Comparison of ENCODE assay signal across 7 cellular contexts in the genomic region with DNA sequence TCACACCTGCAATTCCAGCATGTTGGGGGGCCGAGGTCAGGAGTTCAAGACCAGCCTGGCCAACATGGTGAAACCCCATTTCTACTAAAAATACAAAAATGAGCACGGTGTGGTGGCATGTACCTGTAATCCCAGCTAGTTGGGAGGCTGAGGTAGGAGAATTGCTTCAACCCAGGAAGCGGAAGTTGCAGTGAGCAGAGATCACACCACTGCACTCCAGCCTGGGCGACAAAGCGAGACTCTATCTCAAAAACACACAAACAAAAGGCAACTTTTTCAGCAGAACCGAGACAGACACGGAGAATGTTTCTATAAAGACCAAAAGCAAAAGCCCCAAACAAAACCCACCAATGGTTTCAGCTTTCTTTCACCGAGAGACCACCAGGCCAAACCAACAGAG. TPM values are rescaled to one million over a fixed set of nuclear protein-coding genes. Genes with fewer than 3 reads are reported as not detected.
DNase-seq lines count a peak whose midpoint lies in the region; ATAC-seq and TF ChIP-seq lines count a peak whose summit lies in the region.
"Not testable (repeated sequence)": the region's sequence is repeated elsewhere in the genome, so short reads cannot be mapped to it uniquely, and the experiment has no call there.

No MANE protein-coding gene starts in this region.

- not testable (repeated sequence) for TF ChIP-seq CTCF in CD4-positive, alpha-beta T cell (IDR thresholded peaks at IDR 0.05); esophagus muscularis mucosa (IDR thresholded peaks at IDR 0.05); sigmoid colon (IDR thresholded peaks at IDR 0.05)

- peak overlapping the region; percentile 85 for H3K4me3 Mint-ChIP-seq in CD4-positive, alpha-beta T cell
- peak overlapping the region in 3 of 4 donors; percentile 22 to 86 (median 55) for H3K4me3 Mint-ChIP-seq in IgD-negative memory B cell
- peak overlapping the region; percentile 76 for H3K4me3 Mint-ChIP-seq in T-helper 17 cell
- peak overlapping the region; percentile 81 for H3K4me3 Mint-ChIP-seq in activated CD8-positive, alpha-beta memory T cell treated with anti-CD3 and anti-CD28 coated beads, Interleukin-2, amount 10 ng/mL, durations not matched to agents 7 days and 5 days

- not testable (repeated sequence) for H3K27me3 ChIP-seq in CD4-positive, alpha-beta T cell (ENCODE audit: control insufficient read depth, insufficient read depth, low read length); esophagus muscularis mucosa; sigmoid colon

- TF ChIP-seq EP300 in esophagus muscularis mucosa (IDR thresholded peaks at IDR 0.05); sigmoid colon (IDR thresholded peaks at IDR 0.05): not testable (repeated sequence)

- POLR2A ChIA-PET in CD4-positive, alpha-beta T cell (lab: Charles Lee) = interaction anchor here (0.8 to 2.1 kb wide), 6 partner anchors 9 to 44 kb away, joined by 3 to 12 read pairs (median 4); a partner anchor contains a TSS

- H3K27ac ChIP-seq in CD4-positive, alpha-beta T cell (ENCODE audit: low read depth, low read length) = peak overlapping the region; percentile 63
- H3K27ac ChIP-seq in esophagus muscularis mucosa (replicated peaks in 1 of 4) (peak overlapping the region in 3 of 4 donors; percentile 52 to 70 (median 67)), sigmoid colon (peak overlapping the region in 3 of 4 donors; percentile 74 to 82 (median 78))

- H3K4me1 ChIP-seq in esophagus muscularis mucosa = peaks cover 17 to 56% (median 52%) of the 10 kb centered on the region in 4 donors
- H3K4me1 ChIP-seq in sigmoid colon = peaks cover 0 to 48% (median 45%) of the 10 kb centered on the region in 4 donors

- TF ChIP-seq POLR2A in esophagus muscularis mucosa (IDR thresholded peaks at IDR 0.05; ENCODE audit: low read depth); sigmoid colon (IDR thresholded peaks at IDR 0.05): not testable (repeated sequence)

- H3K4me1 Mint-ChIP-seq in CD4-positive, alpha-beta T cell (ENCODE audit: low read depth) = peaks cover 75% of the 10 kb centered on the region
- H3K4me1 Mint-ChIP-seq in IgD-negative memory B cell = peaks cover 19 to 26% (median 22%) of the 10 kb centered on the region in 3 donors
- H3K4me1 Mint-ChIP-seq in T-helper 17 cell = peaks cover 54% of the 10 kb centered on the region
- peaks cover 82% of the 10 kb centered on the region for H3K4me1 Mint-ChIP-seq in activated CD8-positive, alpha-beta memory T cell treated with anti-CD3 and anti-CD28 coated beads, Interleukin-2, amount 10 ng/mL, durations not matched to agents 7 days and 5 days

- CTCF ChIA-PET in CD4-positive, alpha-beta T cell (lab: Charles Lee) = interaction anchor here (0.7 to 3.7 kb wide), 6 partner anchors 13 to 610 kb away, joined by 3 to 24 read pairs (median 4); a partner anchor contains a TSS
- CTCF ChIA-PET in activated CD8-positive, alpha-beta memory T cell treated with anti-CD3 and anti-CD28 coated beads, Interleukin-2, amount 10 ng/mL, durations not matched to agents 7 days and 5 days (lab: Charles Lee) = interaction anchor here (0.6 to 13.9 kb wide), 13 partner anchors 10 to 391 kb away, joined by 3 to 167 read pairs (median 3); a partner anchor contains a TSS

- H3K36me3 ChIP-seq in esophagus muscularis mucosa, sigmoid colon: not testable (repeated sequence)

- not testable (repeated sequence) for H3K4me3 ChIP-seq in esophagus muscularis mucosa, sigmoid colon

- not testable (repeated sequence) for H3K9me3 ChIP-seq in CD4-positive, alpha-beta T cell (ENCODE audit: control insufficient read depth, low read length); T-helper 17 cell (ENCODE audit: control insufficient read depth, low read length, poor library complexity, severe bottlenecking); esophagus muscularis mucosa; sigmoid colon

- H3K36me3 Mint-ChIP-seq in CD4-positive, alpha-beta T cell (ENCODE audit: low read depth) = peaks cover 47% of the 10 kb centered on the region
- H3K36me3 Mint-ChIP-seq in IgD-negative memory B cell; T-helper 17 cell (ENCODE audit: low read depth): not testable (repeated sequence)
- H3K36me3 Mint-ChIP-seq in activated CD8-positive, alpha-beta memory T cell treated with anti-CD3 and anti-CD28 coated beads, Interleukin-2, amount 10 ng/mL, durations not matched to agents 7 days and 5 days = peaks cover 54% of the 10 kb centered on the region
- H3K36me3 Mint-ChIP-seq in activated naive CD4-positive, alpha-beta T cell treated with anti-CD3 and anti-CD28 coated beads, Interleukin-2, amount 50 U/mL, for 72 hours = peaks cover 23 to 32% of the 10 kb centered on the region in 2 donors

- not testable (repeated sequence) for DNase-seq in CD4-positive, alpha-beta T cell; T-helper 17 cell; activated naive CD4-positive, alpha-beta T cell treated with anti-CD3 and anti-CD28 coated beads, Interleukin-2, amount 50 U/mL, for 72 hours (ENCODE audit: low spot score in 2 of 2); esophagus muscularis mucosa (ENCODE audit: extremely low spot score); sigmoid colon
- peak; percentile 58 for DNase-seq in activated CD8-positive, alpha-beta memory T cell treated with anti-CD3 and anti-CD28 coated beads, Interleukin-2, amount 10 ng/mL, durations not matched to agents 7 days and 5 days

- H3K27ac Mint-ChIP-seq in CD4-positive, alpha-beta T cell = peak overlapping the region; percentile 98
- H3K27ac Mint-ChIP-seq in IgD-negative memory B cell = peak overlapping the region; percentile 7 to 95 (median 19)
- H3K27ac Mint-ChIP-seq in T-helper 17 cell = peak overlapping the region; percentile 95
- H3K27ac Mint-ChIP-seq in activated CD8-positive, alpha-beta memory T cell treated with anti-CD3 and anti-CD28 coated beads, Interleukin-2, amount 10 ng/mL, durations not matched to agents 7 days and 5 days = peak overlapping the region; percentile 99
- peak overlapping the region; percentile 95 to 100 for H3K27ac Mint-ChIP-seq in activated naive CD4-positive, alpha-beta T cell treated with anti-CD3 and anti-CD28 coated beads, Interleukin-2, amount 50 U/mL, for 72 hours

- ATAC-seq in CD4-positive, alpha-beta T cell (ENCODE audit: poor library complexity); T-helper 17 cell; activated CD8-positive, alpha-beta memory T cell treated with anti-CD3 and anti-CD28 coated beads, Interleukin-2, amount 10 ng/mL, durations not matched to agents 7 days and 5 days; activated naive CD4-positive, alpha-beta T cell treated with anti-CD3 and anti-CD28 coated beads, Interleukin-2, amount 50 U/mL, for 72 hours: not testable (repeated sequence)

- 95% methylated on average over 8 of the region's 8 CpGs for WGBS in esophagus muscularis mucosa
- WGBS in sigmoid colon, 2 donors = 84 to 90% methylated on average over 8 of the region's 8 CpGs

- not testable (repeated sequence) for H3K9me3 Mint-ChIP-seq in CD4-positive, alpha-beta T cell; IgD-negative memory B cell; activated CD8-positive, alpha-beta memory T cell treated with anti-CD3 and anti-CD28 coated beads, Interleukin-2, amount 10 ng/mL, durations not matched to agents 7 days and 5 days (ENCODE audit: low read depth); activated naive CD4-positive, alpha-beta T cell treated with anti-CD3 and anti-CD28 coated beads, Interleukin-2, amount 50 U/mL, for 72 hours

- intact Hi-C loops in CD4-positive, alpha-beta T cell (cut with DNase I, micrococcal nuclease); esophagus muscularis mucosa (cut with DNase I); sigmoid colon (cut with DNase I): not testable (repeated sequence)

- H3K27me3 Mint-ChIP-seq in CD4-positive, alpha-beta T cell; IgD-negative memory B cell; T-helper 17 cell; activated CD8-positive, alpha-beta memory T cell treated with anti-CD3 and anti-CD28 coated beads, Interleukin-2, amount 10 ng/mL, durations not matched to agents 7 days and 5 days: not testable (repeated sequence)

RNA-seq across cellular contexts. Expression of a gene that starts 44.8 kb away (rescaled TPM):
- total RNA-seq in CD4-positive, alpha-beta T cell = 10 to 100 TPM; 39.3 to 39.7 TPM
- 5.9 TPM for polyA plus RNA-seq in IgD-negative memory B cell
- 10 to 100 TPM; 48.3 to 51.6 TPM for total RNA-seq in T-helper 17 cell
- 10 to 100 TPM; 46.7 to 60.9 TPM for total RNA-seq in activated CD8-positive, alpha-beta memory T cell treated with anti-CD3 and anti-CD28 coated beads, Interleukin-2, amount 10 ng/mL, durations not matched to agents 7 days and 5 days
- total RNA-seq in activated naive CD4-positive, alpha-beta T cell treated with anti-CD3 and anti-CD28 coated beads, Interleukin-2, amount 50 U/mL, for 72 hours = 10 to 100 TPM; 40.1 to 45.2 TPM
- 10 to 100 TPM; 38.2 to 67.7 (median 47.7) TPM for total RNA-seq in esophagus muscularis mucosa
- 10 to 100 TPM; 21.4 to 38.8 (median 25.7) TPM for total RNA-seq in sigmoid colon
- polyA plus RNA-seq in sigmoid colon = 10 to 100 TPM; 11.1 to 23.9 (median 20.4) TPM

RNA-seq across cellular contexts. Expression of a gene that starts 44.9 kb away (rescaled TPM):
- 1 to 10 TPM; 2.5 to 2.8 TPM for total RNA-seq in CD4-positive, alpha-beta T cell
- polyA plus RNA-seq in IgD-negative memory B cell = 3.4 TPM
- total RNA-seq in T-helper 17 cell = 1 to 10 TPM; 3.4 to 3.9 TPM
- total RNA-seq in activated CD8-positive, alpha-beta memory T cell treated with anti-CD3 and anti-CD28 coated beads, Interleukin-2, amount 10 ng/mL, durations not matched to agents 7 days and 5 days = 10 to 100 TPM; 18.6 to 18.8 TPM
- 10 to 100 TPM in 1 of 2 donors, 1 to 10 TPM in 1; 6.3 to 15.9 TPM for total RNA-seq in activated naive CD4-positive, alpha-beta T cell treated with anti-CD3 and anti-CD28 coated beads, Interleukin-2, amount 50 U/mL, for 72 hours
- 10 to 100 TPM; 14.4 to 19.6 (median 15.5) TPM for total RNA-seq in esophagus muscularis mucosa
- total RNA-seq in sigmoid colon = 10 to 100 TPM in 3 of 4 donors, 1 to 10 TPM in 1; 10.0 to 27.8 (median 13.9) TPM
- 1 to 10 TPM; 2.4 to 8.7 (median 5.3) TPM for polyA plus RNA-seq in sigmoid colon

Comparison
In these comparisons a context has a peak if more than half of its experiments do, and no peak if none do; other contexts are left out.
1. H3K27ac Mint-ChIP-seq: peak in every context shown above with its lines; median percentile 99 in activated CD8-positive, alpha-beta memory T cell treated with anti-CD3 and anti-CD28 coated beads, Interleukin-2, amount 10 ng/mL, durations not matched to agents 7 days and 5 days; 98 in CD4-positive, alpha-beta T cell; 98 in activated naive CD4-positive, alpha-beta T cell treated with anti-CD3 and anti-CD28 coated beads, Interleukin-2, amount 50 U/mL, for 72 hours; 95 in T-helper 17 cell; 19 in IgD-negative memory B cell.